Comparison of ENCODE assay signal across 33 cellular contexts in the genomic region with DNA sequence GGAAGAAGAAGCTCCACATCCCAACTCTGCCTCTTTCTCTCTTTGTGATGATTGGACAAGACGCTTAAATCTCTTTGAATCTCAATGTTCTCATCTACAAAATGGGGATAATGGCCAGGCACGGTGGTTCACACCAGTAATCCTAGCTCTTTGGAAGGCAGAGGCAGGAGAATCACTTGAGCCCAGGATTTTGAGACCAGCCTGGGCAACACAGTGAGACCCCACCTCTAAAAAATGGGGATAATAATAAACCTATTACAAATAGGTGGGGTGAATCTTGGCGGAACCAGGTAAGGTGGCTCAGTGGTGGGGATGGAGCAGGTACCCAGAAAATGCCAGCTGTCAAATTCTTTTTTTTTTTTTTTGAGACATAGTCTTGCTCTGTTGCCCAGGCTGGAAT. TPM values are rescaled to one million over a fixed set of nuclear protein-coding genes. Genes with fewer than 3 reads are reported as not detected.
DNase-seq lines count a peak whose midpoint lies in the region; ATAC-seq, FAIRE-seq and TF ChIP-seq lines count a peak whose summit lies in the region.
"Had no signal": no experiment of that assay in that cellular context is flagged by ENCODE, and none has a peak within 500 bp of the region (broad histone marks: within the 10 kb centered on the region; RNA-seq: fewer than 3 reads in every experiment).

No MANE protein-coding gene starts in this region.

- H2AFZ ChIP-seq in K562 (ENCODE audit: low read depth, low read length) = no peak overlapping the region

- peaks cover 8% of the 10 kb centered on the region for H4K20me1 ChIP-seq in K562 (replicated peaks; ENCODE audit: control insufficient read depth, insufficient read depth, low read length)
- H4K20me1 ChIP-seq: BLaER1; BLaER1 treated with 17β-estradiol and CSF1 and Interleukin-3, amounts not matched to agents 10 nM and 100 nM had no signal

- intact Hi-C loops in K562 (cut with micrococcal nuclease) (no loop called here), transverse colon (cut with DNase I; ENCODE audit: low total_unique reads) (no loop called here)

- ATAC-seq in K562 = no peak
- ATAC-seq: A549; CD8-positive, alpha-beta T cell had no signal

- H3K4me2 ChIP-seq in K562 (ENCODE audit: insufficient read depth, low read length) = no peak overlapping the region
- H3K4me2 ChIP-seq: A549, BLaER1 had no signal

- no peaks in the 10 kb centered on the region for H3K9me1 ChIP-seq in K562 (ENCODE audit: control insufficient read depth, insufficient read depth, low read length)

- no peaks in the 10 kb centered on the region for H3K79me2 ChIP-seq in K562 (ENCODE audit: control insufficient read depth, insufficient read depth, low read length)

- no peak for FAIRE-seq in K562 (lab: Jason Lieb, UNC)
- FAIRE-seq: A204.1, A549, D721Med had no signal

- H3K9ac ChIP-seq in K562 (ENCODE audit: insufficient read depth in 1 of 2, low read depth in 2 of 2, low read length in 2 of 2) = no peak overlapping the region
- H3K9ac ChIP-seq: BLaER1 had no signal

- H3K27me3 ChIP-seq in K562 (ENCODE audit: control insufficient read depth in 2 of 2, insufficient read depth in 2 of 2, low read length in 2 of 2) (peaks cover 26 to 45% of the 10 kb centered on the region in 2 experiments), transverse colon (no peaks in the 10 kb centered on the region)
- H3K27me3 ChIP-seq: BE2C; BLaER1; BLaER1 treated with 17β-estradiol and CSF1 and Interleukin-3, amounts not matched to agents 10 nM and 100 nM had no signal

- no peak overlapping the region for H3K4me3 ChIP-seq in HEK293 (ENCODE audit: low read depth, low read length)
- H3K4me3 ChIP-seq in K562 = no peak overlapping the region
- no peak overlapping the region for H3K4me3 ChIP-seq in transverse colon
- H3K4me3 ChIP-seq: A549; BLaER1; BLaER1 treated with 17β-estradiol and CSF1 and Interleukin-3, amounts not matched to agents 10 nM and 100 nM had no signal

- CTCF ChIA-PET in HEK293 (lab: Yijun Ruan, JAX) = interaction anchor here (3.2 kb wide), 1 partner anchor 8 kb away, joined by 14 read pairs; no protein-coding TSS in a partner anchor
- CTCF ChIA-PET in K562 (lab: Yijun Ruan, JAX; ENCODE audit: low intra/inter-chr PET ratio) = no interaction called here

- DNase-seq in K562 (ENCODE audit: extremely low read depth in 1 of 4, low spot score in 3 of 4) (no peak), transverse colon (no peak), HCEC 1CT (no peak), NCI-H1092 treated with DMSO at 0.1 percent for 48 hours (lab: John Stamatoyannopoulos, UW) (no peak), retina (no peak)
- DNase-seq: 8988T; ACHN; AML-193; BE2C; C1 segment of cervical spinal cord; Caco-2; Calu3; CD4-positive, alpha-beta memory T cell; CD4-positive, alpha-beta T cell; CD4-positive, CD25-positive, alpha-beta regulatory T cell; CD8-positive, alpha-beta memory T cell; CD8-positive, alpha-beta T cell; COR-L47; DMS 273 treated with DMSO at 0.1 percent for 48 hours; DMS153; DMS53; DMS79; DMS79 treated with DMSO at 0.1 percent for 48 hours; DND-41; EL had no signal

- H3K9me3 ChIP-seq in HEK293 (ENCODE audit: control insufficient read depth, insufficient read depth, low read depth, low read length) (no peaks in the 10 kb centered on the region), K562 (replicated peaks; ENCODE audit: control insufficient read depth, insufficient read depth, low read depth, low read length) (no peaks in the 10 kb centered on the region), transverse colon (no peaks in the 10 kb centered on the region)
- H3K9me3 ChIP-seq: A549; BE2C; BLaER1; BLaER1 treated with 17β-estradiol and CSF1 and Interleukin-3, amounts not matched to agents 10 nM and 100 nM; Caco-2 had no signal

- TF ChIP-seq POLR2A in K562 (conservative IDR thresholded peaks at IDR 0.05) (no peak), transverse colon (IDR thresholded peaks at IDR 0.05) (no peak)

- H3K27ac ChIP-seq in HEK293 (ENCODE audit: extremely low read depth, low read depth, low read length) (no peak overlapping the region), K562 (ENCODE audit: extremely low read depth, low read depth, low read length) (no peak overlapping the region), transverse colon (peak overlapping the region in 3 of 4 donors; percentile 26 to 64 (median 48))
- H3K27ac ChIP-seq: 22Rv1, A549, BLaER1, C4-2B had no signal

- in situ Hi-C loops in K562 (cut with MboI) (no loop called here), transverse colon (cut with MboI; ENCODE audit: low pct_ligation_motif_present in 1 of 4, low pct_unique_long_range_greater_than_20kb in 1 of 4, low sequenced_read_pairs in 3 of 4) (no loop called here)

- POLR2A ChIA-PET in HEK293 (lab: Yijun Ruan, JAX) (no interaction called here), K562 (lab: Yijun Ruan, JAX) (interaction anchor here (0.9 kb wide), 1 partner anchor 14 kb away, joined by 3 read pairs; no protein-coding TSS in a partner anchor)

- H3K36me3 ChIP-seq in HEK293 (ENCODE audit: control insufficient read depth in 2 of 2, insufficient read depth in 1 of 2, low read length in 2 of 2) (no peaks in the 10 kb centered on the region), K562 (ENCODE audit: control insufficient read depth, insufficient read depth, low read length) (no peaks in the 10 kb centered on the region), transverse colon (no peaks in the 10 kb centered on the region)
- H3K36me3 ChIP-seq: BE2C; BLaER1; BLaER1 treated with 17β-estradiol and CSF1 and Interleukin-3, amounts not matched to agents 10 nM and 100 nM had no signal

- TF ChIP-seq RAD21 in K562 (CRISPR knock-in tag; conservative IDR thresholded peaks at IDR 0.05 in 1 of 2, IDR thresholded peaks at IDR 0.05 in 1 of 2) = no peak

- no TSS peak for BruUV-seq in K562 (replicated peaks; lab: Mats Ljungman, UMichigan)

- TF ChIP-seq EP300 in K562 (IDR thresholded peaks at IDR 0.05; ENCODE audit: low read length) (no peak), transverse colon (IDR thresholded peaks at IDR 0.05; ENCODE audit: low read depth) (no peak)

- TF ChIP-seq CTCF in HEK293 (tag by site-specific recombination; IDR thresholded peaks at IDR 0.05) (no peak), K562 (IDR thresholded peaks at IDR 0.05 in 2 of 3, conservative IDR thresholded peaks at IDR 0.05 in 1 of 3; ENCODE audit: insufficient read depth in 2 of 3, low read depth in 1 of 3, low read length in 3 of 3) (no peak), transverse colon (IDR thresholded peaks at IDR 0.05) (no peak)

- 4% methylated on average over 3 of the region's 3 CpGs for WGBS in K562 (ENCODE audit: insufficient coverage, low coverage, missing lambda C conversion rate)
- WGBS in transverse colon (ENCODE audit: low coverage in 1 of 2), 2 donors = 92 to 100% methylated on average over 1 to 3 of the region's 3 CpGs

- H3K4me1 ChIP-seq in HEK293 (ENCODE audit: control insufficient read depth, insufficient read depth, low read length) = no peaks in the 10 kb centered on the region
- H3K4me1 ChIP-seq in K562 (replicated peaks in 1 of 2; ENCODE audit: control insufficient read depth in 2 of 2, insufficient read depth in 2 of 2, low read length in 2 of 2) = no peaks in the 10 kb centered on the region
- H3K4me1 ChIP-seq in transverse colon = peaks cover 0 to 18% (median 4%) of the 10 kb centered on the region in 4 donors
- H3K4me1 ChIP-seq: A549, BE2C, Caco-2 had no signal

TF ChIP-seq in HEK293, 187 proteins besides CTCF, POLR2A, EP300 and RAD21 (continues in another document):
- TF ChIP-seq ZNF214 (tag by site-specific recombination; IDR thresholded peaks at IDR 0.05; ENCODE audit: borderline replicate concordance) (no peak), RBAK (tag by site-specific recombination; IDR thresholded peaks at IDR 0.05) (no peak), BCL11A (tag by site-specific recombination; IDR thresholded peaks at IDR 0.05; ENCODE audit: low read depth) (no peak), ZNF140 (tag by site-specific recombination; IDR thresholded peaks at IDR 0.05) (no peak)
- TF ChIP-seq, protein P1, sequence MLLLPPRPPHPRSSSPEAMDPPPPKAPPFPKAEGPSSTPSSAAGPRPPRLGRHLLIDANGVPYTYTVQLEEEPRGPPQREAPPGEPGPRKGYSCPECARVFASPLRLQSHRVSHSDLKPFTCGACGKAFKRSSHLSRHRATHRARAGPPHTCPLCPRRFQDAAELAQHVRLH (tag by site-specific recombination; IDR thresholded peaks at IDR 0.05) = no peak

TF ChIP-seq in K562, 482 proteins besides CTCF, POLR2A, EP300 and RAD21:
- TF ChIP-seq ZNF121 (CRISPR knock-in tag; conservative IDR thresholded peaks at IDR 0.05) = peak; percentile 66
- TF ChIP-seq ELK1 (CRISPR knock-in tag; IDR thresholded peaks at IDR 0.05) = no peak
- TF ChIP-seq RBM25 (IDR thresholded peaks at IDR 0.05; ENCODE audit: low read depth, low read length, severe bottlenecking) = peak; percentile 32

RNA-seq across cellular contexts. Expression of gene ARHGEF10L, which starts 29.4 kb away (rescaled TPM):
- 0.09 TPM in 1 of 2 replicates, not detected in the other for total RNA-seq in K562 (2011; cell fraction: chromatin; rRNA removed; ENCODE audit: low replicate concordance)
- total RNA-seq in K562 (2011; cell fraction: nucleolus; rRNA removed) = 0.17 and 0.92 TPM in 2 replicates
- total RNA-seq in K562 (2011; cell fraction: nucleoplasm; rRNA removed) = 0.07 TPM in 1 of 2 replicates, not detected in the other
- total RNA-seq in K562 (2014; rRNA removed) (0.09 TPM in 1 of 2 replicates, not detected in the other), K562 (2014; rRNA removed; fragmentation: Illumina TruSeq; extraction: Trizol) (not detected in 2 replicates), K562 (2015; rRNA removed; fragmentation: Illumina TruSeq; extraction: Trizol) (not detected in 2 replicates), K562 (2021) (0.13 TPM in 2 replicates), transverse colon (100 to 1,000 TPM; 115 to 326 (median 199) TPM)
- polyA plus RNA-seq in K562 (2011; rRNA removed) (0.01 TPM in 1 of 2 replicates, not detected in the other), K562 (2014; fragmentation: Illumina TruSeq; extraction: Trizol) (not detected in 2 replicates), K562 (2014; fragmentation: Nextera tagmentation; extraction: Ambion mirVana) (not detected), K562 (2014; rRNA removed) (not detected in 2 replicates)
- polyA plus RNA-seq in K562 (2011; cell fraction: cytosol; rRNA removed) = 0.27 TPM in 1 of 2 replicates, not detected in the other
- polyA plus RNA-seq in K562 (2011; cell fraction: nucleus; rRNA removed) = 0.41 and 0.52 TPM in 2 replicates
- not detected in 2 replicates for polyA plus RNA-seq in K562 (2012)
- polyA minus RNA-seq in K562 (2011; rRNA and poly(A)+ RNA removed) = not detected in 2 replicates
- polyA minus RNA-seq in K562 (2011; cell fraction: cytosol; rRNA and poly(A)+ RNA removed) = 0.46 TPM in 1 of 2 replicates, not detected in the other
- 0.13 TPM in 1 of 2 replicates, not detected in the other for polyA minus RNA-seq in K562 (2011; cell fraction: nucleus; rRNA and poly(A)+ RNA removed)
- total RNA-seq: CD4-positive, CD25-positive, alpha-beta regulatory T cell; CD8-positive, alpha-beta T cell had no signal
- polyA plus RNA-seq: CD4-positive, alpha-beta memory T cell; CD4-positive, CD25-positive, alpha-beta regulatory T cell; CD8-positive, alpha-beta memory T cell had no signal

Comparison
In these comparisons a context has a peak if more than half of its experiments do, and no peak if none do; other contexts are left out.
1. H3K27ac ChIP-seq: peak in transverse colon (3 of 4); none in HEK293 (single experiment) and K562 (single experiment).
2. RNA of gene ARHGEF10L, which starts 29.4 kb away (total RNA-seq): 115 to 326 TPM in transverse colon; 0.07 to 0.92 TPM in K562; every median in the first group is over 10 times any median in the second.
3. Of the 44 proteins assayed by ChIP-seq in both K562 and HEK293: peak only in K562: none; only in HEK293: none; in both: ZNF121; in neither: 43.